11 cellular contexts compared by ENCODE assay signal in genomic region chr5:82885657-82886389, GRCh38.
DNase-seq lines count a peak whose midpoint lies in the region; ATAC-seq, FAIRE-seq and TF ChIP-seq lines count a peak whose summit lies in the region.
"Had no signal": no experiment of that assay in that cellular context is flagged by ENCODE, and none has a peak within 500 bp of the region (broad histone marks: within the 10 kb centered on the region; RNA-seq: fewer than 3 reads in every experiment).

No MANE protein-coding gene starts in this region.

- no peaks in the 10 kb centered on the region for H3K27me3 ChIP-seq in pancreas
- no peaks in the 10 kb centered on the region for H3K27me3 ChIP-seq in left lung
- H3K27me3 ChIP-seq: stomach had no signal

- H3K4me3 ChIP-seq in pancreas (no peak overlapping the region), left lung (no peak overlapping the region)
- H3K4me3 ChIP-seq: stomach had no signal

- CTCF ChIA-PET in activated naive CD4-positive, alpha-beta T cell treated with anti-CD3 and anti-CD28 coated beads for 36 hours (lab: Charles Lee), result no interaction called here

- peak; percentile 35 for TF ChIP-seq CTCF in VCaP (conservative IDR thresholded peaks at IDR 0.05)
- TF ChIP-seq CTCF in pancreas (IDR thresholded peaks at IDR 0.05), result no peak
- no peak for TF ChIP-seq CTCF in left lung (IDR thresholded peaks at IDR 0.05)

- H3K4me1 ChIP-seq in pancreas (peaks cover 0 to 7% (median 0%) of the 10 kb centered on the region in 3 donors), left lung (no peaks in the 10 kb centered on the region)
- H3K4me1 ChIP-seq: stomach had no signal

- H3K9me3 ChIP-seq in pancreas (no peaks in the 10 kb centered on the region), left lung (peaks cover 0 to 2% of the 10 kb centered on the region in 2 donors)

- FAIRE-seq in pancreas (lab: Jason Lieb, UNC), result no peak

- H3K9me3 Mint-ChIP-seq in activated naive CD4-positive, alpha-beta T cell treated with anti-CD3 and anti-CD28 coated beads for 36 hours, result no peaks in the 10 kb centered on the region
- H3K9me3 Mint-ChIP-seq: T-cell had no signal

- H3K27me3 Mint-ChIP-seq in activated naive CD4-positive, alpha-beta T cell treated with anti-CD3 and anti-CD28 coated beads for 36 hours (ENCODE audit: low read depth), result peaks cover 10% of the 10 kb centered on the region

- intact Hi-C loops in pancreas (cut with DNase I), result no loop called here
- intact Hi-C loops in left lung (cut with DNase I), result no loop called here
- intact Hi-C loops in activated naive CD4-positive, alpha-beta T cell treated with anti-CD3 and anti-CD28 coated beads for 36 hours (cut with micrococcal nuclease), result no loop called here

- 24 to 30% methylated on average over 3 of the region's 3 CpGs for WGBS in pancreas, 2 donors

- H3K36me3 Mint-ChIP-seq in activated naive CD4-positive, alpha-beta T cell treated with anti-CD3 and anti-CD28 coated beads for 36 hours (ENCODE audit: low read depth), result no peaks in the 10 kb centered on the region
- H3K36me3 Mint-ChIP-seq: T-cell had no signal

- H3K27ac ChIP-seq in VCaP, result no peak overlapping the region
- H3K27ac ChIP-seq in pancreas, result peak overlapping the region in 1 of 4 donors; percentile 3
- H3K27ac ChIP-seq in left lung, result no peak overlapping the region
- H3K27ac ChIP-seq: stomach had no signal

- peak; percentile 43 for ATAC-seq in GM19043 (IDR thresholded peaks at IDR 0.05; ENCODE audit: low read depth, unreplicated experiment)
- ATAC-seq in HG02981 (IDR thresholded peaks at IDR 0.05; ENCODE audit: unreplicated experiment), result peak; percentile 54
- peak in 3 of 4 donors; percentile 34 to 60 (median 52) for ATAC-seq in pancreas
- ATAC-seq in left lung, result no peak
- no peak for ATAC-seq in activated CD4-positive, CD25-positive, alpha-beta regulatory T cell treated with anti-CD3 and anti-CD28 coated beads, Interleukin-2, amount 50 U/mL, for 24 hours
- ATAC-seq: T-cell had no signal

- DNase-seq in pancreas (no peak), left lung (no peak), ureter (ENCODE audit: low spot score) (no peak)
- no peak for DNase-seq in activated naive CD4-positive, alpha-beta T cell treated with anti-CD3 and anti-CD28 coated beads for 36 hours
- DNase-seq: nephron progenitor cell, stomach, T-cell had no signal

- no peak overlapping the region for H3K4me3 Mint-ChIP-seq in activated naive CD4-positive, alpha-beta T cell treated with anti-CD3 and anti-CD28 coated beads for 36 hours
- H3K4me3 Mint-ChIP-seq: T-cell had no signal

- no peak overlapping the region for H3K27ac Mint-ChIP-seq in activated naive CD4-positive, alpha-beta T cell treated with anti-CD3 and anti-CD28 coated beads for 36 hours
- H3K27ac Mint-ChIP-seq: T-cell had no signal

- H3K4me1 Mint-ChIP-seq in activated naive CD4-positive, alpha-beta T cell treated with anti-CD3 and anti-CD28 coated beads for 36 hours (ENCODE audit: low read depth), result peaks cover 24% of the 10 kb centered on the region
- H3K4me1 Mint-ChIP-seq: T-cell had no signal

- H3K36me3 ChIP-seq in pancreas (no peaks in the 10 kb centered on the region), left lung (no peaks in the 10 kb centered on the region)
- H3K36me3 ChIP-seq: stomach had no signal

Comparison
In these comparisons a context has a peak if more than half of its experiments do, and no peak if none do; other contexts are left out.
1. ATAC-seq: peak in GM19043 (single experiment), HG02981 (single experiment) and pancreas (3 of 4); none in left lung (single experiment) and activated CD4-positive, CD25-positive, alpha-beta regulatory T cell treated with anti-CD3 and anti-CD28 coated beads, Interleukin-2, amount 50 U/mL, for 24 hours (0 of 2).